Comparison of ENCODE assay signal across 1 cellular context in the genomic region with DNA sequence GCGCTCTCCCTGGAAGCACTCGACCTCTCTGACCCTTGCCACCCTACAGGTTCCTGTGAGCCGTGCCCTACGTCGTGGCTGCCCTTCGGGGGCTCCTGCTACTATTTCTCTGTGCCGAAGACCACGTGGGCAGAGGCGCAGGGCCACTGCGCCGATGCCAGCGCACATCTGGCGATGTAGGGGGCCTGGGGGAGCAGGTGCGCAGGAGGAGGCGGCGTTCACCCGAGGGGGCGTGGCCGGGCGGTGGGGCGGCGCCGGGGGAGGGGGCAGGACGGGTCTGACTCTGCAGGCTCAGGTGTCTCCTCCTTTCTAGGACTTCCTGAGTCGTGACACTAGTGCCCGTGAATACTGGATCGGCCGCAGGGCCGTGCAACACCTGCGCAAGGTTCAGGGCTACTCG.
TF ChIP-seq lines count a peak whose summit lies in the region.

No MANE protein-coding gene starts in this region.

TF ChIP-seq in SK-N-SH, 30 proteins besides CTCF, POLR2A, EP300 and RAD21 (continued from another document):
- no peak for TF ChIP-seq SIN3A (IDR thresholded peaks at IDR 0.05; ENCODE audit: borderline replicate concordance, low read depth, low read length)
- no peak for TF ChIP-seq JUND (IDR thresholded peaks at IDR 0.05)
- TF ChIP-seq REST (IDR thresholded peaks at IDR 0.05; ENCODE audit: low read depth, low read length) = no peak
